In the genomic region with DNA sequence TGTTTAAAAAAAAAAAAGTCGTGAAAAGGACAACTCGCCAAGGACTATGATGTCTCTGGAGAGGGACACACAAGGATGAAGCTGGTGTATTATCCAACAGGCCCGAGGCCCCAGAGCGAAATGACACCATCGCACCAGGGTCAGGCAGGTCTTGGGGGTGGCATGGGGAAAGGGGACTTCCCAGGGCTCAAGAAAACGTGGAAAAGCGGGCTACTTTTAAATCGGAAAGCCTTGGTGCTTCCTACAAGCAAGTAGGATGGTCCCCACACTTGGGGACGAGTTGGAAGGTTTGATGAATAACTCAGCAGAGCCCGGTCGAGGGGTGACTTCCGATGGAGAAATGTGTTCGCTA, we compare ENCODE assay signal across 8 cellular contexts.
DNase-seq lines count a peak whose midpoint lies in the region; ATAC-seq and TF ChIP-seq lines count a peak whose summit lies in the region.

No MANE protein-coding gene starts in this region.

- no peaks in the 10 kb centered on the region for H3K27me3 Mint-ChIP-seq in activated naive CD8-positive, alpha-beta T cell

- H3K4me3 Mint-ChIP-seq in activated naive CD8-positive, alpha-beta T cell, result peak overlapping the region; percentile 99
- peak overlapping the region; percentile 95 for H3K4me3 Mint-ChIP-seq in stimulated activated effector memory CD8-positive, alpha-beta T cell treated with anti-CD3 and anti-CD28 coated beads, Interleukin-12 subunit alpha, Interleukin-12 subunit beta, amount 100 ng/mL, for 72 hours

- peak overlapping the region; percentile 96 for H3K27ac Mint-ChIP-seq in activated naive CD8-positive, alpha-beta T cell
- H3K27ac Mint-ChIP-seq in stimulated activated effector memory CD8-positive, alpha-beta T cell treated with anti-CD3 and anti-CD28 coated beads, Interleukin-12 subunit alpha, Interleukin-12 subunit beta, amount 100 ng/mL, for 72 hours, result peak overlapping the region; percentile 98

- peaks cover 23% of the 10 kb centered on the region for H3K36me3 Mint-ChIP-seq in activated naive CD8-positive, alpha-beta T cell
- peaks cover 62% of the 10 kb centered on the region for H3K36me3 Mint-ChIP-seq in stimulated activated effector memory CD8-positive, alpha-beta T cell treated with anti-CD3 and anti-CD28 coated beads, Interleukin-12 subunit alpha, Interleukin-12 subunit beta, amount 100 ng/mL, for 72 hours

- ATAC-seq in HG03108 (IDR thresholded peaks at IDR 0.05; ENCODE audit: unreplicated experiment), result peak; percentile 2
- peak; percentile 6 for ATAC-seq in stimulated activated effector memory CD8-positive, alpha-beta T cell treated with anti-CD3 and anti-CD28 coated beads, Interleukin-12 subunit alpha, Interleukin-12 subunit beta, amount 100 ng/mL, for 72 hours

- TF ChIP-seq CTCF in GM12865 (IDR thresholded peaks at IDR 0.05; ENCODE audit: insufficient read depth, low read depth, low read length, missing control alignments), result no peak

- no peaks in the 10 kb centered on the region for H3K9me3 Mint-ChIP-seq in activated naive CD8-positive, alpha-beta T cell (ENCODE audit: low read depth)
- H3K9me3 Mint-ChIP-seq in stimulated activated effector memory CD8-positive, alpha-beta T cell treated with anti-CD3 and anti-CD28 coated beads, Interleukin-12 subunit alpha, Interleukin-12 subunit beta, amount 100 ng/mL, for 72 hours, result no peaks in the 10 kb centered on the region

- peak overlapping the region; percentile 94 for H3K4me3 ChIP-seq in GM12865 (ENCODE audit: low read depth, low read length)
- peak overlapping the region; percentile 97 for H3K4me3 ChIP-seq in iPS-18c (ENCODE audit: insufficient read depth, low read depth, low read length)

- DNase-seq in GM12865 (ENCODE audit: low read depth) (no peak), cerebellar nuclear complex (lab: John Stamatoyannopoulos, UW) (no peak), MV-4-11 (lab: John Stamatoyannopoulos, UW) (no peak)
- DNase-seq in stimulated activated effector memory CD8-positive, alpha-beta T cell treated with anti-CD3 and anti-CD28 coated beads, Interleukin-12 subunit alpha, Interleukin-12 subunit beta, amount 100 ng/mL, for 72 hours (ENCODE audit: low spot score in 2 of 2), result no peak
- DNase-seq in activated effector memory CD4-positive, alpha-beta T cell treated with anti-CD3 and anti-CD28 coated beads, Interleukin-2, amount 50 U/mL, for 16 hours, result no peak

- H3K9me3 ChIP-seq in iPS-18c (ENCODE audit: control insufficient read depth, insufficient read depth, low read length), result peaks cover 2% of the 10 kb centered on the region

- peaks cover 64% of the 10 kb centered on the region for H3K4me1 Mint-ChIP-seq in activated naive CD8-positive, alpha-beta T cell (ENCODE audit: low read depth)
- H3K4me1 Mint-ChIP-seq in stimulated activated effector memory CD8-positive, alpha-beta T cell treated with anti-CD3 and anti-CD28 coated beads, Interleukin-12 subunit alpha, Interleukin-12 subunit beta, amount 100 ng/mL, for 72 hours, result peaks cover 48% of the 10 kb centered on the region
